In genomic region chr9:116656977-116657376, GRCh38 we compare ENCODE assay signal across 27 cellular contexts. TPM values are rescaled to one million over a fixed set of nuclear protein-coding genes. Genes with fewer than 3 reads are reported as not detected.
DNase-seq lines count a peak whose midpoint lies in the region; ATAC-seq and FAIRE-seq lines count a peak whose summit lies in the region.
"Had no signal": no experiment of that assay in that cellular context is flagged by ENCODE, and none has a peak within 500 bp of the region (broad histone marks: within the 10 kb centered on the region; RNA-seq: fewer than 3 reads in every experiment).

No MANE protein-coding gene starts in this region.

- in situ Hi-C loops in GM23248 (cut with MboI), result no loop called here

- DNase-seq in GM23248 (peak; percentile 71), cerebellar cortex (ENCODE audit: low spot score) (peak; percentile 12), iris pigment epithelial cell (ENCODE audit: low read depth) (peak; percentile 20), small intestine (no peak), iPS-NIHi7 (ENCODE audit: extremely low spot score) (no peak)
- DNase-seq in activated CD8-positive, alpha-beta memory T cell treated with anti-CD3 and anti-CD28 coated beads, Interleukin-2, amount 50 U/mL, for 4 hours, result no peak
- DNase-seq: activated CD4-positive, CD25-positive, alpha-beta regulatory T cell; activated CD8-positive, alpha-beta T cell treated with anti-CD3 and anti-CD28 coated beads for 36 hours; Calu3; dermis blood vessel endothelial cell; DMS79 treated with DMSO at 0.1 percent for 48 hours; GF-D8; KG1; mesendoderm; MM.1S; naive B cell; NCI-H1417; Peyer's patch; psoas muscle; stimulated activated CD4-positive, alpha-beta T cell treated with anti-CD3 and anti-CD28 coated beads, Interleukin-2, amount 100 ng/mL, for 24 hours; stomach had no signal

- H3K79me2 ChIP-seq in GM23248 (ENCODE audit: insufficient read depth), result no peaks in the 10 kb centered on the region

- H3K27me3 ChIP-seq in GM23248 (replicated peaks; ENCODE audit: insufficient read depth) (no peaks in the 10 kb centered on the region), skeletal muscle tissue (ENCODE audit: control insufficient read depth in 3 of 3, insufficient read depth in 3 of 3, low read length in 3 of 3) (no peaks in the 10 kb centered on the region), small intestine (ENCODE audit: control insufficient read depth in 2 of 2, insufficient read depth in 2 of 2, low read length in 2 of 2) (no peaks in the 10 kb centered on the region)
- H3K27me3 ChIP-seq: Peyer's patch, stomach had no signal

- peak overlapping the region; percentile 59 for H3K27ac ChIP-seq in GM23248
- peak overlapping the region; percentile 19 for H3K27ac ChIP-seq in skeletal muscle tissue (ENCODE audit: low read depth, low read length)
- no peak overlapping the region for H3K27ac ChIP-seq in small intestine (ENCODE audit: low read depth in 1 of 2, low read length in 1 of 2)
- H3K27ac ChIP-seq: Peyer's patch, psoas muscle, stomach had no signal

- H3K4me3 ChIP-seq in GM23248, result 0 out of 2 replicates have a peak overlapping the region, but pooled peaks have one; percentile 1
- no peak overlapping the region for H3K4me3 ChIP-seq in skeletal muscle tissue (ENCODE audit: low read length in 3 of 3)
- no peak overlapping the region for H3K4me3 ChIP-seq in small intestine (ENCODE audit: low read depth in 1 of 2, low read length in 2 of 2)
- H3K4me3 ChIP-seq: HAP-1, Peyer's patch, psoas muscle, smooth muscle cell, stomach had no signal

- WGBS in GM23248 (ENCODE audit: low coverage in 1 of 2, low lambda C conversion rate in 2 of 2, missing lambda C conversion rate in 2 of 2), 2 experiments, result 24 to 31% methylated on average over 2 of the region's 2 CpGs
- WGBS in small intestine, 3 donors, result 78 to 93% (median 84%) methylated on average over 2 of the region's 2 CpGs

- H3K4me1 ChIP-seq in GM23248 (ENCODE audit: insufficient read depth) (peaks cover 39% of the 10 kb centered on the region), skeletal muscle tissue (ENCODE audit: control insufficient read depth in 3 of 3, insufficient read depth in 3 of 3, low read length in 3 of 3) (peaks cover 3 to 11% (median 6%) of the 10 kb centered on the region in 3 donors), small intestine (ENCODE audit: control insufficient read depth in 2 of 2, insufficient read depth in 1 of 2, low read depth in 1 of 2, low read length in 1 of 2) (no peaks in the 10 kb centered on the region)
- H3K4me1 ChIP-seq: Peyer's patch, stomach had no signal

- peak overlapping the region; percentile 11 for H3K4me2 ChIP-seq in GM23248 (ENCODE audit: unreplicated experiment)
- H3K4me2 ChIP-seq: smooth muscle cell had no signal

- H3K36me3 ChIP-seq in GM23248 (ENCODE audit: low read depth), result no peaks in the 10 kb centered on the region
- H3K36me3 ChIP-seq in skeletal muscle tissue (ENCODE audit: control insufficient read depth in 3 of 3, insufficient read depth in 3 of 3, low read length in 3 of 3), result no peaks in the 10 kb centered on the region
- H3K36me3 ChIP-seq in small intestine (ENCODE audit: control insufficient read depth in 2 of 2, insufficient read depth in 2 of 2, low read length in 2 of 2), result no peaks in the 10 kb centered on the region
- H3K36me3 ChIP-seq: HAP-1, Peyer's patch, stomach had no signal

- H3K9me2 ChIP-seq in GM23248 (ENCODE audit: insufficient read depth), result no peaks in the 10 kb centered on the region

- ATAC-seq in GM21529 (IDR thresholded peaks at IDR 0.05; ENCODE audit: unreplicated experiment), result no peak
- ATAC-seq: activated CD8-positive, alpha-beta T cell treated with anti-CD3 and anti-CD28 coated beads for 36 hours; activated naive CD4-positive, alpha-beta T cell treated with anti-CD3 and anti-CD28 coated beads, Interleukin-2, amount 50 U/mL, for 72 hours had no signal

- peak overlapping the region; percentile 77 for H2AFZ ChIP-seq in GM23248

- no peak for FAIRE-seq in small intestine (lab: Jason Lieb, UNC)
- FAIRE-seq: astrocyte had no signal

- peak overlapping the region; percentile 46 for H3K9ac ChIP-seq in GM23248
- peak overlapping the region in 1 of 3 donors; percentile 46 for H3K9ac ChIP-seq in skeletal muscle tissue (ENCODE audit: low read depth in 1 of 3, low read length in 3 of 3)

- no peaks in the 10 kb centered on the region for H3K9me3 ChIP-seq in GM23248 (ENCODE audit: low read depth)
- no peaks in the 10 kb centered on the region for H3K9me3 ChIP-seq in skeletal muscle tissue (ENCODE audit: control insufficient read depth in 3 of 3, low read length in 3 of 3)
- H3K9me3 ChIP-seq in small intestine (ENCODE audit: control insufficient read depth, low read depth), result no peaks in the 10 kb centered on the region
- H3K9me3 ChIP-seq: HAP-1, Peyer's patch, psoas muscle, stomach had no signal

- no peaks in the 10 kb centered on the region for H4K20me1 ChIP-seq in GM23248 (ENCODE audit: insufficient read depth)

- peaks cover 26% of the 10 kb centered on the region for H3F3A ChIP-seq in GM23248 (ENCODE audit: insufficient read depth)

RNA-seq across cellular contexts. Expression of gene TRIM32, which starts 30.1 kb away (rescaled TPM):
- total RNA-seq in GM23248 (2014; rRNA removed; shearing (Covaris generic)), result 38.2 and 41.9 TPM in 2 replicates
- polyA plus RNA-seq in GM23248 (2016; fragmentation: Nextera tagmentation; extraction: Ambion mirVana) (34.5 and 37.0 TPM in 2 replicates), small intestine (1 to 10 TPM; 3.8 to 8.9 (median 5.1) TPM)
- total RNA-seq in skeletal muscle tissue, result 11.0 TPM

Comparison
In these comparisons a context has a peak if more than half of its experiments do, and no peak if none do; other contexts are left out.
1. DNase-seq: peak in GM23248 (single experiment), cerebellar cortex (single experiment) and iris pigment epithelial cell (single experiment); none in small intestine (single experiment), iPS-NIHi7 (single experiment) and activated CD8-positive, alpha-beta memory T cell treated with anti-CD3 and anti-CD28 coated beads, Interleukin-2, amount 50 U/mL, for 4 hours (single experiment).
2. H3K27ac ChIP-seq: peak in GM23248 (single experiment) and skeletal muscle tissue (single experiment); none in small intestine (0 of 2).